In genomic region chr16:57192720-57193486, GRCh38 we compare ENCODE assay signal across 14 cellular contexts. TPM values are rescaled to one million over a fixed set of nuclear protein-coding genes. Genes with fewer than 3 reads are reported as not detected.
DNase-seq lines count a peak whose midpoint lies in the region; ATAC-seq, FAIRE-seq and TF ChIP-seq lines count a peak whose summit lies in the region.
"Had no signal": no experiment of that assay in that cellular context is flagged by ENCODE, and none has a peak within 500 bp of the region (broad histone marks: within the 10 kb centered on the region; RNA-seq: fewer than 3 reads in every experiment).

No MANE protein-coding gene starts in this region.

- H4K20me1 ChIP-seq in endothelial cell of umbilical vein (replicated peaks; ENCODE audit: control insufficient read depth, extremely low read depth, insufficient read depth, low read length) = no peaks in the 10 kb centered on the region

- H3K9ac ChIP-seq in endothelial cell of umbilical vein (replicated peaks; ENCODE audit: extremely low read depth, insufficient read depth, low read length) = no peak overlapping the region

- peaks cover 89% of the 10 kb centered on the region for H3K79me2 ChIP-seq in endothelial cell of umbilical vein (ENCODE audit: control insufficient read depth, insufficient read depth, low read length)

- H3K9me3 ChIP-seq in endothelial cell of umbilical vein (replicated peaks; ENCODE audit: control insufficient read depth, insufficient read depth, low read length) = no peaks in the 10 kb centered on the region

- CTCF ChIA-PET in endothelial cell of umbilical vein (lab: Charles Lee) = interaction anchor here (1.1 kb wide), 1 partner anchor 24 kb away, joined by 3 read pairs; no protein-coding TSS in a partner anchor

- H3K36me3 ChIP-seq in endothelial cell of umbilical vein (ENCODE audit: control insufficient read depth in 2 of 2, extremely low read depth in 1 of 2, insufficient read depth in 2 of 2, low read length in 2 of 2) = peaks cover 0 to 3% of the 10 kb centered on the region in 2 experiments

- H3K4me1 ChIP-seq in endothelial cell of umbilical vein (ENCODE audit: control insufficient read depth, extremely low read depth, insufficient read depth, low read length) = peaks cover 57% of the 10 kb centered on the region

- TF ChIP-seq POLR2A in endothelial cell of umbilical vein (IDR thresholded peaks at IDR 0.05; ENCODE audit: low read depth, low read length) = no peak
- no peak for TF ChIP-seq POLR2A in GM18505 (IDR thresholded peaks at IDR 0.05; ENCODE audit: borderline replicate concordance, extremely low read depth, insufficient read depth, insufficient read length)

- no peaks in the 10 kb centered on the region for H3K9me1 ChIP-seq in endothelial cell of umbilical vein (replicated peaks; ENCODE audit: control insufficient read depth, extremely low read depth, insufficient read depth, low read length)

- intact Hi-C loops in endothelial cell of umbilical vein (cut with micrococcal nuclease) = no loop called here

- DNase-seq in GM12865 (ENCODE audit: low read depth) (peak; percentile 29), NCI-H226 (peak; percentile 52), endothelial cell of umbilical vein (ENCODE audit: low read depth, low spot score) (no peak), renal cortical epithelial cell (ENCODE audit: low read depth) (peak; percentile 76)
- DNase-seq in stimulated activated naive CD4-positive, alpha-beta T cell (lab: John Stamatoyannopoulos, UW) = no peak
- DNase-seq: activated CD4-positive, alpha-beta T cell treated with anti-CD3 and anti-CD28 coated beads, Interleukin-2, amount 50 U/mL, for 48 hours; activated gamma-delta T cell treated with Interleukin-2 at 50 U/mL for 16 hours; CD8-positive, alpha-beta T cell; H7; NCI-H1105 treated with DMSO at 0.1 percent for 48 hours; T1000 had no signal

- H3K27me3 ChIP-seq in endothelial cell of umbilical vein (ENCODE audit: control insufficient read depth in 2 of 2, insufficient read depth in 2 of 2, low read length in 2 of 2) = no peaks in the 10 kb centered on the region

- peak overlapping the region; percentile 92 for H3K27ac ChIP-seq in endothelial cell of umbilical vein (ENCODE audit: insufficient read depth, low read depth, low read length)

- no peak for TF ChIP-seq CTCF in GM12865 (IDR thresholded peaks at IDR 0.05; ENCODE audit: insufficient read depth, low read depth, low read length, missing control alignments)
- TF ChIP-seq CTCF in endothelial cell of umbilical vein (IDR thresholded peaks at IDR 0.05; ENCODE audit: extremely low read depth in 1 of 2, insufficient read depth in 1 of 2, low read depth in 1 of 2, low read length in 2 of 2) = no peak

- H3K4me3 ChIP-seq in GM12865 (ENCODE audit: low read depth, low read length) (no peak overlapping the region), endothelial cell of umbilical vein (replicated peaks in 1 of 3; ENCODE audit: insufficient read depth in 1 of 3, low read depth in 1 of 3, low read length in 3 of 3) (no peak overlapping the region)

- ATAC-seq in HG02852 (IDR thresholded peaks at IDR 0.05; ENCODE audit: unreplicated experiment) (no peak), GM18505 (IDR thresholded peaks at IDR 0.05; ENCODE audit: unreplicated experiment) (no peak), GM21529 (IDR thresholded peaks at IDR 0.05; ENCODE audit: unreplicated experiment) (no peak)
- ATAC-seq: CD8-positive, alpha-beta T cell had no signal

- H2AFZ ChIP-seq in endothelial cell of umbilical vein (ENCODE audit: low read depth, low read length) = no peak overlapping the region

- POLR2A ChIA-PET in endothelial cell of umbilical vein (lab: Charles Lee) = interaction anchor here (0.7 kb wide), 1 partner anchor 23 kb away, joined by 3 read pairs; no protein-coding TSS in a partner anchor

- peak overlapping the region; percentile 92 for H3K4me2 ChIP-seq in endothelial cell of umbilical vein (ENCODE audit: insufficient read depth, low read length)

- no TSS peak for BruUV-seq in endothelial cell of umbilical vein (replicated peaks; lab: Mats Ljungman, UMichigan)

- no peak for FAIRE-seq in endothelial cell of umbilical vein (lab: Jason Lieb, UNC)

- dilution Hi-C loops in endothelial cell of umbilical vein (cut with MboI; ENCODE audit: extremely low pct_ligation_motif_present, low sequenced_read_pairs) = no loop called here

TF ChIP-seq in endothelial cell of umbilical vein, 7 proteins besides CTCF, POLR2A, EP300 and RAD21:
- TF ChIP-seq FOS (IDR thresholded peaks at IDR 0.05; ENCODE audit: borderline replicate concordance, insufficient read depth, low read length) (no peak), GATA2 (IDR thresholded peaks at IDR 0.05; ENCODE audit: insufficient read depth, insufficient read length, low read depth, low read length) (no peak), EZH2 (IDR thresholded peaks at IDR 0.05; ENCODE audit: borderline replicate concordance, low read depth, low read length, severe bottlenecking) (no peak), MYC (IDR thresholded peaks at IDR 0.05; ENCODE audit: low read depth, low read length) (no peak), MAX (IDR thresholded peaks at IDR 0.05; ENCODE audit: insufficient read depth, insufficient read length) (no peak), JUN (IDR thresholded peaks at IDR 0.05; ENCODE audit: borderline replicate concordance, insufficient read depth, insufficient read length, low read depth) (no peak), POLR2AphosphoS5 (IDR thresholded peaks at IDR 0.05; ENCODE audit: insufficient read depth, low read depth, low read length) (no peak)

RNA-seq across cellular contexts. Expression of gene RSPRY1, which starts 6.8 kb away (rescaled TPM):
- 55.1 and 55.8 TPM in 2 replicates for total RNA-seq in endothelial cell of umbilical vein
- 23.6 and 28.5 TPM in 2 replicates for polyA plus RNA-seq in endothelial cell of umbilical vein
- 30.7 and 34.6 TPM in 2 replicates for polyA plus RNA-seq in endothelial cell of umbilical vein (2011; cell fraction: cytosol; rRNA removed)
- polyA plus RNA-seq in endothelial cell of umbilical vein (2011; cell fraction: nucleus; rRNA removed) = 46.1 and 58.4 TPM in 2 replicates
- polyA plus RNA-seq in endothelial cell of umbilical vein (2012) = 41.6 and 50.5 TPM in 2 replicates
- 109 and 131 TPM in 2 replicates for polyA minus RNA-seq in endothelial cell of umbilical vein
- 16.5 TPM for polyA minus RNA-seq in endothelial cell of umbilical vein (2011; cell fraction: cytosol; rRNA and poly(A)+ RNA removed)
- 51.7 and 75.9 TPM in 2 replicates for polyA minus RNA-seq in endothelial cell of umbilical vein (2011; cell fraction: nucleus; rRNA and poly(A)+ RNA removed)
- total RNA-seq in renal cortical epithelial cell = 73.8 and 91.1 TPM in 2 replicates

RNA-seq across cellular contexts. Expression of gene PSME3IP1, which starts 7.1 kb away (rescaled TPM):
- total RNA-seq in endothelial cell of umbilical vein (91.8 and 98.2 TPM in 2 replicates), renal cortical epithelial cell (92.2 and 93.6 TPM in 2 replicates)
- 82.6 and 86.2 TPM in 2 replicates for polyA plus RNA-seq in endothelial cell of umbilical vein
- 77.3 and 85.4 TPM in 2 replicates for polyA plus RNA-seq in endothelial cell of umbilical vein (2011; cell fraction: cytosol; rRNA removed)
- 160 and 163 TPM in 2 replicates for polyA plus RNA-seq in endothelial cell of umbilical vein (2011; cell fraction: nucleus; rRNA removed)
- polyA plus RNA-seq in endothelial cell of umbilical vein (2012) = 74.4 and 90.7 TPM in 2 replicates
- polyA minus RNA-seq in endothelial cell of umbilical vein = 59.9 and 72.4 TPM in 2 replicates
- polyA minus RNA-seq in endothelial cell of umbilical vein (2011; cell fraction: cytosol; rRNA and poly(A)+ RNA removed) = 47.5 TPM
- polyA minus RNA-seq in endothelial cell of umbilical vein (2011; cell fraction: nucleus; rRNA and poly(A)+ RNA removed) = 39.3 and 39.8 TPM in 2 replicates

RNA-seq across cellular contexts. Expression of gene ARL2BP, which starts 52.2 kb away (rescaled TPM):
- total RNA-seq in endothelial cell of umbilical vein (76.7 and 80.4 TPM in 2 replicates), renal cortical epithelial cell (71.2 and 105 TPM in 2 replicates)
- 103 and 111 TPM in 2 replicates for polyA plus RNA-seq in endothelial cell of umbilical vein
- 81.7 and 87.7 TPM in 2 replicates for polyA plus RNA-seq in endothelial cell of umbilical vein (2011; cell fraction: cytosol; rRNA removed)
- polyA plus RNA-seq in endothelial cell of umbilical vein (2011; cell fraction: nucleus; rRNA removed) = 33.2 and 36.3 TPM in 2 replicates
- 76.8 and 88.3 TPM in 2 replicates for polyA plus RNA-seq in endothelial cell of umbilical vein (2012)
- 73.4 and 77.5 TPM in 2 replicates for polyA minus RNA-seq in endothelial cell of umbilical vein
- 27.3 TPM for polyA minus RNA-seq in endothelial cell of umbilical vein (2011; cell fraction: cytosol; rRNA and poly(A)+ RNA removed)
- 17.6 and 23.6 TPM in 2 replicates for polyA minus RNA-seq in endothelial cell of umbilical vein (2011; cell fraction: nucleus; rRNA and poly(A)+ RNA removed)

Comparison
In these comparisons a context has a peak if more than half of its experiments do, and no peak if none do; other contexts are left out.
1. DNase-seq: peak in GM12865 (single experiment), NCI-H226 (single experiment) and renal cortical epithelial cell (single experiment); none in endothelial cell of umbilical vein (single experiment) and stimulated activated naive CD4-positive, alpha-beta T cell (0 of 6).